ENCODE assay signal across 27 cellular contexts in genomic region chr7:28267012-28267411, GRCh38.
"Had no signal": no experiment of that assay in that cellular context is flagged by ENCODE, and none has a peak within 500 bp of the region (broad histone marks: within the 10 kb centered on the region; RNA-seq: fewer than 3 reads in every experiment).

No MANE protein-coding gene starts in this region.

- H3K9ac ChIP-seq: neural progenitor cell, parathyroid adenoma had no signal

- H3K4me1 ChIP-seq: esophagus muscularis mucosa, foreskin keratinocyte, gastroesophageal sphincter, heart left ventricle, left lung, neural progenitor cell, parathyroid adenoma, tibial nerve, upper lobe of left lung, uterus had no signal

- H3K4me2 ChIP-seq: hepatocyte, neural progenitor cell had no signal

- DNase-seq: effector CD8-positive, alpha-beta T cell; endodermal cell; foreskin keratinocyte; heart left ventricle; kidney; left cardiac atrium; left lung; mesenchymal stem cell; mucosa of descending colon; naive B cell; right lobe of liver; small intestine; stimulated activated CD4-positive, alpha-beta T cell treated with anti-CD3 and anti-CD28 coated beads, Interleukin-15, amount 100 ng/mL, for 24 hours; stimulated activated CD4-positive, alpha-beta T cell treated with anti-CD3 and anti-CD28 coated beads, Interleukin-2, amount 100 ng/mL, for 48 hours; stimulated activated naive CD4-positive, alpha-beta T cell treated with Interleukin-2 at 50 U/mL for 16 hours; upper lobe of left lung; uterus had no signal

- ATAC-seq: foreskin keratinocyte, gastroesophageal sphincter, heart left ventricle, left cardiac atrium, left lung, mucosa of descending colon had no signal

- H3K9me3 Mint-ChIP-seq: endodermal cell, naive B cell, nephron had no signal

- H3K4me3 Mint-ChIP-seq: endodermal cell, mesothelial cell of epicardium, naive B cell, nephron, neural progenitor cell had no signal

- H3K79me2 ChIP-seq: hepatocyte, parathyroid adenoma had no signal

- H3K27ac ChIP-seq: esophagus muscularis mucosa, foreskin keratinocyte, gastroesophageal sphincter, heart left ventricle, hepatocyte, left lung, neural progenitor cell, parathyroid adenoma, right lobe of liver, thoracic aorta, tibial nerve, upper lobe of left lung, uterus had no signal

- H3K27me3 ChIP-seq: esophagus muscularis mucosa, gastroesophageal sphincter, heart left ventricle, hepatocyte, neural progenitor cell, right lobe of liver, tibial nerve, upper lobe of left lung, uterus had no signal

- H3K4me1 Mint-ChIP-seq: neural progenitor cell had no signal

- H2AFZ ChIP-seq: hepatocyte, neural progenitor cell, parathyroid adenoma had no signal

- H3K9me3 ChIP-seq: esophagus muscularis mucosa, gastroesophageal sphincter, heart left ventricle, left lung, mucosa of descending colon, right lobe of liver, thoracic aorta, tibial nerve, upper lobe of left lung, uterus had no signal

- H3K36me3 Mint-ChIP-seq: mesothelial cell of epicardium, naive B cell, neural progenitor cell had no signal

- H3K27ac Mint-ChIP-seq: endodermal cell, mesothelial cell of epicardium, naive B cell, nephron, neural progenitor cell, progenitor cell of endocrine pancreas had no signal

- H3K36me3 ChIP-seq: esophagus muscularis mucosa, gastroesophageal sphincter, heart left ventricle, left lung, neural progenitor cell, right lobe of liver, thoracic aorta, tibial nerve, upper lobe of left lung, uterus had no signal

- H3K4me3 ChIP-seq: esophagus muscularis mucosa, gastroesophageal sphincter, heart left ventricle, hepatocyte, left lung, mucosa of descending colon, neural progenitor cell, right lobe of liver, thoracic aorta, tibial nerve, upper lobe of left lung, uterus had no signal
